Comparison of ENCODE assay signal across 1 cellular context in the genomic region with DNA sequence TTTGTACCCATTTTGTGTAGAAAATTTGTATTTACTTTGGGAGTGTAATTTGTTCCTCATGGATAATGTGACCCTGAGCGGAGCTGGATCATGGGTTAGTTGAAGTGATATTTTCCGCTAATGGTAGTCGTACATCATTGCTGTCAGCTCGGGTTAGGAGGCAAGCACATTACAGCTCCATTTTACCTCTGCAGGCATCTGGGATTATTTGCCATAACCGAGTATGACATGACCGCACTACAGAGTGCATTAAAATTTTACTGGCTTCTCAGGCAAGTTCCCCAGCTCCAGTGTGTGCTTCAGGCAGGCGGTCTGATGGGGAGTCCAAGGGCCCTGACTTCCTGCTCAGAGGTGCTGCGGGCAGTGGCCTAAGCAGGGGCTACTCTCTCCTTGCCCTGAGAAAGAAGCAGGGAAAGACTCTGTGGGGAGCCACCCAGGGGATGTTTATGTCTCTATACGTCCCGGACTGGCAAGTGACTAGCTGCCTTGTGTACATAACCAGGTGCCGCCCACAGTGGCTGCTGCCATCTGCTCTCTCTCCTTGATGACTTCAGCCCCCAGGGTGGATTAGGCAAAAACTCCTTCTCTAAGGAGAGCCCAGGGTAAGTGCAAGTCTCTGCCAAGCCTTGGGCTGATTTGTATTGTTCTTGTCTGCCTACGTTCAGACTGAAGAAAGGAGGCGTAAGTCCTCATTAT.
TF ChIP-seq lines count a peak whose summit lies in the region.

No MANE protein-coding gene starts in this region.

TF ChIP-seq in H1, 55 proteins besides CTCF, POLR2A, EP300 and RAD21 (continued from another document):
- TF ChIP-seq RFX5 (IDR thresholded peaks at IDR 0.05; ENCODE audit: borderline replicate concordance, low read depth, low read length) (no peak), NANOG (IDR thresholded peaks at IDR 0.05; ENCODE audit: insufficient read depth, low read depth, low read length, poor library complexity, severe bottlenecking) (no peak), ATF2 (IDR thresholded peaks at IDR 0.05; ENCODE audit: low read length) (no peak), CREB1 (IDR thresholded peaks at IDR 0.05) (no peak), CTBP2 (IDR thresholded peaks at IDR 0.05; ENCODE audit: borderline replicate concordance, insufficient read depth, insufficient read length, low read length) (no peak)
TF ChIP-seq in H1: peak in this region for 0.
